In genomic region chr12:130668286-130669204, GRCh38 we compare ENCODE assay signal across 1 cellular context.
TF ChIP-seq lines count a peak whose summit lies in the region.

No MANE protein-coding gene starts in this region.

TF ChIP-seq in HepG2, 621 proteins besides CTCF, POLR2A, EP300 and RAD21:
- peak; percentile 58 for TF ChIP-seq MNT (IDR thresholded peaks at IDR 0.05)
- no peak for TF ChIP-seq RFX1 (IDR thresholded peaks at IDR 0.05)
